Comparison of ENCODE assay signal across 1 cellular context in genomic region chr6:43174263-43175112, GRCh38.
TF ChIP-seq lines count a peak whose summit lies in the region.

No MANE protein-coding gene starts in this region.

TF ChIP-seq in K562, 482 proteins besides CTCF, POLR2A, EP300 and RAD21 (continued from another document and continues in another):
- TF ChIP-seq, protein P1, sequence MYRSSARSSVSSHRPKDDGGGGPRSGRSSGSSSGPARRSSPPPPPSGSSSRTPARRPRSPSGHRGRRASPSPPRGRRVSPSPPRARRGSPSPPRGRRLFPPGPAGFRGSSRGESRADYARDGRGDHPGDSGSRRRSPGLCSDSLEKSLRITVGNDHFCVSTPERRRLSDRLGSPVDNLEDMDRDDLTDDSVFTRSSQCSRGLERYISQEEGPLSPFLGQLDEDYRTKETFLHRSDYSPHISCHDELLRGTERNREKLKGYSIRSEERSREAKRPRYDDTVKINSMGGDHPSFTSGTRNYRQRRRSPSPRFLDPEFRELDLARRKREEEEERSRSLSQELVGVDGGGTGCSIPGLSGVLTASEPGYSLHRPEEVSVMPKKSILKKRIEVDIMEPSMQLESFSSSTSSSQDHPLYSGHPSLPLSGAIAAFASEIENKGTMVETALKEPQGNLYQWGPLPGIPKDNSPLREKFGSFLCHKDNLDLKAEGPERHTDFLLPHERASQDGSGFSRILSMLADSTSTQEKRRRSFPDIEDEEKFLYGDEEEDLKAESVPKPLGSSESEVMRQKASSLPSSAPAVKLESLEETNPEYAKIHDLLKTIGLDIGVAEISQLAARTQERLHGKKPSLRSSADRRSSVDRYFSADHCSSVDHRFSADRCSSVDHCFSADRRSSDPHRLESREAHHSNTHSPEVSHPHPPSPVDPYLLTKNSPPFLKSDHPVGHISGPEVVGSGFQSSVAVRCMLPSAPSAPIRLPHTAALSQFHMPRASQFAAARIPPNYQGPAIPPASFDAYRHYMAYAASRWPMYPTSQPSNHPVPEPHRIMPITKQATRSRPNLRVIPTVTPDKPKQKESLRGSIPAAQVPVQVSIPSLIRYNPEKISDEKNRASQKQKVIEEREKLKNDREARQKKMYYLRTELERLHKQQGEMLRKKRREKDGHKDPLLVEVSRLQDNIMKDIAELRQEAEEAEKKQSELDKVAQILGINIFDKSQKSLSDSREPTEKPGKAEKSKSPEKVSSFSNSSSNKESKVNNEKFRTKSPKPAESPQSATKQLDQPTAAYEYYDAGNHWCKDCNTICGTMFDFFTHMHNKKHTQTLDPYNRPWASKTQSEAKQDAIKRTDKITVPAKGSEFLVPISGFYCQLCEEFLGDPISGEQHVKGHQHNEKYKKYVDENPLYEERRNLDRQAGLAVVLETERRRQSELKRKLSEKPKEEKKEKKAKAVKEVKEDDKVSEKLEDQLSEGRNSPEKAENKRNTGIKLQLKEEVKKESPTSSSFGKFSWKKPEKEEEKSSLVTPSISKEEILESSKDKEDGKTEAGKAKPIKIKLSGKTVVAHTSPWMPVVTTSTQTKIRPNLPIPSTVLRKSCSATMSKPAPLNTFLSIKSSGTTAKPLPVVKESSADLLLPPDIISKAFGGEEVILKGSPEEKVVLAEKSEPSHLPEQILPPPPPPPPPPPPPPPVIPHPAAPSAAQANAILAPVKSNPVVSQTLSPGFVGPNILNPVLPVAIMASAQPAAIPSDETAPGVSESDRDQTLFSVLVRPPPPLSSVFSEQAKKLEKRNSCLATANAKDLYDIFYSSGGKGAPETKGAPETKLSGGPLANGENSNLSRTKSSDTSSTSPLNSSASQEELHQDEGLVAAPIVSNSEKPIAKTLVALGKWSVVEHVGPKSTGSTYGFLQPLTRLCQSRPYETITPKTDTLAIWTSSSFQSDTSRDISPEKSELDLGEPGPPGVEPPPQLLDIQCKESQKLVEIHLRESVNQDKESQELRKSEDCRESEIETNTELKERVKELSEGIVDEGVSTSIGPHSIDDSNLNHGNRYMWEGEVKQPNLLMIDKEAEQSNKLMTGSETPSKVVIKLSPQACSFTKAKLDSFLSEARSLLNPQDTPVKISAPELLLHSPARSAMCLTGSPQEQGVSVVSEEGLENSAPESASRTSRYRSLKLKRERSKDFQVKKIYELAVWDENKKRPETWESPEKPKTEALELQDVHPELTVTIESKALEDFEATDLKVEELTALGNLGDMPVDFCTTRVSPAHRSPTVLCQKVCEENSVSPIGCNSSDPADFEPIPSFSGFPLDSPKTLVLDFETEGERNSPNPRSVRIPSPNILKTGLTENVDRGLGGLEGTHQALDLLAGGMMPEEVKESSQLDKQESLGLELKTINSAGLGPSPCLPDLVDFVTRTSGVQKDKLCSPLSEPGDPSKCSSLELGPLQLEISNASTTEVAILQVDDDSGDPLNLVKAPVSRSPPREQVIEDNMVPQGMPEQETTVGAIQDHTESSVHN (IDR thresholded peaks at IDR 0.05; ENCODE audit: borderline replicate concordance in 1 of 2, low read depth in 1 of 2) = peak in 1 of 2 experiments; percentile 77; a peak in 1 of 4 replicates
- TF ChIP-seq, protein P2, sequence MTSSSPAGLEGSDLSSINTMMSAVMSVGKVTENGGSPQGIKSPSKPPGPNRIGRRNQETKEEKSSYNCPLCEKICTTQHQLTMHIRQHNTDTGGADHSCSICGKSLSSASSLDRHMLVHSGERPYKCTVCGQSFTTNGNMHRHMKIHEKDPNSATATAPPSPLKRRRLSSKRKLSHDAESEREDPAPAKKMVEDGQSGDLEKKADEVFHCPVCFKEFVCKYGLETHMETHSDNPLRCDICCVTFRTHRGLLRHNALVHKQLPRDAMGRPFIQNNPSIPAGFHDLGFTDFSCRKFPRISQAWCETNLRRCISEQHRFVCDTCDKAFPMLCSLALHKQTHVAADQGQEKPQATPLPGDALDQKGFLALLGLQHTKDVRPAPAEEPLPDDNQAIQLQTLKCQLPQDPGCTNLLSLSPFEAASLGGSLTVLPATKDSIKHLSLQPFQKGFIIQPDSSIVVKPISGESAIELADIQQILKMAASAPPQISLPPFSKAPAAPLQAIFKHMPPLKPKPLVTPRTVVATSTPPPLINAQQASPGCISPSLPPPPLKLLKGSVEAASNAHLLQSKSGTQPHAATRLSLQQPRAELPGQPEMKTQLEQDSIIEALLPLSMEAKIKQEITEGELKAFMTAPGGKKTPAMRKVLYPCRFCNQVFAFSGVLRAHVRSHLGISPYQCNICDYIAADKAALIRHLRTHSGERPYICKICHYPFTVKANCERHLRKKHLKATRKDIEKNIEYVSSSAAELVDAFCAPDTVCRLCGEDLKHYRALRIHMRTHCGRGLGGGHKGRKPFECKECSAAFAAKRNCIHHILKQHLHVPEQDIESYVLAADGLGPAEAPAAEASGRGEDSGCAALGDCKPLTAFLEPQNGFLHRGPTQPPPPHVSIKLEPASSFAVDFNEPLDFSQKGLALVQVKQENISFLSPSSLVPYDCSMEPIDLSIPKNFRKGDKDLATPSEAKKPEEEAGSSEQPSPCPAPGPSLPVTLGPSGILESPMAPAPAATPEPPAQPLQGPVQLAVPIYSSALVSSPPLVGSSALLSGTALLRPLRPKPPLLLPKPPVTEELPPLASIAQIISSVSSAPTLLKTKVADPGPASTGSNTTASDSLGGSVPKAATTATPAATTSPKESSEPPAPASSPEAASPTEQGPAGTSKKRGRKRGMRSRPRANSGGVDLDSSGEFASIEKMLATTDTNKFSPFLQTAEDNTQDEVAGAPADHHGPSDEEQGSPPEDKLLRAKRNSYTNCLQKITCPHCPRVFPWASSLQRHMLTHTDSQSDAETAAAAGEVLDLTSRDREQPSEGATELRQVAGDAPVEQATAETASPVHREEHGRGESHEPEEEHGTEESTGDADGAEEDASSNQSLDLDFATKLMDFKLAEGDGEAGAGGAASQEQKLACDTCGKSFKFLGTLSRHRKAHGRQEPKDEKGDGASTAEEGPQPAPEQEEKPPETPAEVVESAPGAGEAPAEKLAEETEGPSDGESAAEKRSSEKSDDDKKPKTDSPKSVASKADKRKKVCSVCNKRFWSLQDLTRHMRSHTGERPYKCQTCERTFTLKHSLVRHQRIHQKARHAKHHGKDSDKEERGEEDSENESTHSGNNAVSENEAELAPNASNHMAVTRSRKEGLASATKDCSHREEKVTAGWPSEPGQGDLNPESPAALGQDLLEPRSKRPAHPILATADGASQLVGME (CRISPR knock-in tag; IDR thresholded peaks at IDR 0.05) = peak; percentile 75; the same call in 1 of the 2 replicates
- TF ChIP-seq, protein P3, sequence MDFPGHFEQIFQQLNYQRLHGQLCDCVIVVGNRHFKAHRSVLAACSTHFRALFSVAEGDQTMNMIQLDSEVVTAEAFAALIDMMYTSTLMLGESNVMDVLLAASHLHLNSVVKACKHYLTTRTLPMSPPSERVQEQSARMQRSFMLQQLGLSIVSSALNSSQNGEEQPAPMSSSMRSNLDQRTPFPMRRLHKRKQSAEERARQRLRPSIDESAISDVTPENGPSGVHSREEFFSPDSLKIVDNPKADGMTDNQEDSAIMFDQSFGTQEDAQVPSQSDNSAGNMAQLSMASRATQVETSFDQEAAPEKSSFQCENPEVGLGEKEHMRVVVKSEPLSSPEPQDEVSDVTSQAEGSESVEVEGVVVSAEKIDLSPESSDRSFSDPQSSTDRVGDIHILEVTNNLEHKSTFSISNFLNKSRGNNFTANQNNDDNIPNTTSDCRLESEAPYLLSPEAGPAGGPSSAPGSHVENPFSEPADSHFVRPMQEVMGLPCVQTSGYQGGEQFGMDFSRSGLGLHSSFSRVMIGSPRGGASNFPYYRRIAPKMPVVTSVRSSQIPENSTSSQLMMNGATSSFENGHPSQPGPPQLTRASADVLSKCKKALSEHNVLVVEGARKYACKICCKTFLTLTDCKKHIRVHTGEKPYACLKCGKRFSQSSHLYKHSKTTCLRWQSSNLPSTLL (IDR thresholded peaks at IDR 0.05) = no peak
- TF ChIP-seq HOXB6 (CRISPR knock-in tag; IDR thresholded peaks at IDR 0.05; ENCODE audit: borderline replicate concordance) = no peak
- no peak for TF ChIP-seq ZNF780A (CRISPR knock-in tag; IDR thresholded peaks at IDR 0.05)
- TF ChIP-seq CCAR2 (IDR thresholded peaks at IDR 0.05; ENCODE audit: low read depth, low read length) = no peak
- no peak for TF ChIP-seq MED1 (CRISPR knock-in tag; IDR thresholded peaks at IDR 0.05; ENCODE audit: borderline replicate concordance)
- TF ChIP-seq, protein P4, sequence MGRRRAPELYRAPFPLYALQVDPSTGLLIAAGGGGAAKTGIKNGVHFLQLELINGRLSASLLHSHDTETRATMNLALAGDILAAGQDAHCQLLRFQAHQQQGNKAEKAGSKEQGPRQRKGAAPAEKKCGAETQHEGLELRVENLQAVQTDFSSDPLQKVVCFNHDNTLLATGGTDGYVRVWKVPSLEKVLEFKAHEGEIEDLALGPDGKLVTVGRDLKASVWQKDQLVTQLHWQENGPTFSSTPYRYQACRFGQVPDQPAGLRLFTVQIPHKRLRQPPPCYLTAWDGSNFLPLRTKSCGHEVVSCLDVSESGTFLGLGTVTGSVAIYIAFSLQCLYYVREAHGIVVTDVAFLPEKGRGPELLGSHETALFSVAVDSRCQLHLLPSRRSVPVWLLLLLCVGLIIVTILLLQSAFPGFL (CRISPR knock-in tag; IDR thresholded peaks at IDR 0.05) = peak; percentile 66; the same call in 1 of the 2 replicates
- TF ChIP-seq HNRNPL (IDR thresholded peaks at IDR 0.05; ENCODE audit: low read depth, low read length) = no peak
- TF ChIP-seq CREM (IDR thresholded peaks at IDR 0.05; ENCODE audit: low read depth) = peak; percentile 70
- TF ChIP-seq ZNF408 (CRISPR knock-in tag; IDR thresholded peaks at IDR 0.05; ENCODE audit: low read depth) = no peak
- no peak for TF ChIP-seq ZHX1 (conservative IDR thresholded peaks at IDR 0.05; ENCODE audit: low read length)
- no peak for TF ChIP-seq HNRNPH1 (optimal IDR thresholded peaks at IDR 0.05; ENCODE audit: low read depth, low read length)
- TF ChIP-seq NR2F6 (CRISPR knock-in tag; IDR thresholded peaks at IDR 0.05) = no peak
- TF ChIP-seq REST (CRISPR knock-in tag; IDR thresholded peaks at IDR 0.05; ENCODE audit: low read depth) = no peak; the same call in 1 of the 2 replicates
- no peak for TF ChIP-seq TCF3 (CRISPR knock-in tag; IDR thresholded peaks at IDR 0.05)
- no peak for TF ChIP-seq MAFF (IDR thresholded peaks at IDR 0.05; ENCODE audit: low read length)
- no peak for TF ChIP-seq ZNF830 (CRISPR knock-in tag; IDR thresholded peaks at IDR 0.05)
- no peak for TF ChIP-seq ETV5 (CRISPR knock-in tag; IDR thresholded peaks at IDR 0.05; ENCODE audit: low read depth)
- TF ChIP-seq NONO (IDR thresholded peaks at IDR 0.05; ENCODE audit: low read depth in 2 of 2, low read length in 1 of 2) = no peak
- TF ChIP-seq CBX2 (IDR thresholded peaks at IDR 0.05; ENCODE audit: insufficient read depth, low read length, poor library complexity, severe bottlenecking) = no peak
- TF ChIP-seq, protein P5, sequence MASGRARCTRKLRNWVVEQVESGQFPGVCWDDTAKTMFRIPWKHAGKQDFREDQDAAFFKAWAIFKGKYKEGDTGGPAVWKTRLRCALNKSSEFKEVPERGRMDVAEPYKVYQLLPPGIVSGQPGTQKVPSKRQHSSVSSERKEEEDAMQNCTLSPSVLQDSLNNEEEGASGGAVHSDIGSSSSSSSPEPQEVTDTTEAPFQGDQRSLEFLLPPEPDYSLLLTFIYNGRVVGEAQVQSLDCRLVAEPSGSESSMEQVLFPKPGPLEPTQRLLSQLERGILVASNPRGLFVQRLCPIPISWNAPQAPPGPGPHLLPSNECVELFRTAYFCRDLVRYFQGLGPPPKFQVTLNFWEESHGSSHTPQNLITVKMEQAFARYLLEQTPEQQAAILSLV (tag; IDR thresholded peaks at IDR 0.05) = no peak
- TF ChIP-seq TFAP4 (CRISPR knock-in tag; IDR thresholded peaks at IDR 0.05; ENCODE audit: borderline replicate concordance) = peak; percentile 97
- peak in 1 of 2 experiments; percentile 48; a peak in 2 of 4 replicates for TF ChIP-seq HDAC1 (IDR thresholded peaks at IDR 0.05)
- TF ChIP-seq ZNF124 (CRISPR knock-in tag; IDR thresholded peaks at IDR 0.05) = no peak
- TF ChIP-seq CXXC5 (CRISPR knock-in tag; IDR thresholded peaks at IDR 0.05) = peak; percentile 34; the same call in 1 of the 2 replicates
- no peak for TF ChIP-seq SNAPC5 (CRISPR knock-in tag; IDR thresholded peaks at IDR 0.05)
